In the genomic region with DNA sequence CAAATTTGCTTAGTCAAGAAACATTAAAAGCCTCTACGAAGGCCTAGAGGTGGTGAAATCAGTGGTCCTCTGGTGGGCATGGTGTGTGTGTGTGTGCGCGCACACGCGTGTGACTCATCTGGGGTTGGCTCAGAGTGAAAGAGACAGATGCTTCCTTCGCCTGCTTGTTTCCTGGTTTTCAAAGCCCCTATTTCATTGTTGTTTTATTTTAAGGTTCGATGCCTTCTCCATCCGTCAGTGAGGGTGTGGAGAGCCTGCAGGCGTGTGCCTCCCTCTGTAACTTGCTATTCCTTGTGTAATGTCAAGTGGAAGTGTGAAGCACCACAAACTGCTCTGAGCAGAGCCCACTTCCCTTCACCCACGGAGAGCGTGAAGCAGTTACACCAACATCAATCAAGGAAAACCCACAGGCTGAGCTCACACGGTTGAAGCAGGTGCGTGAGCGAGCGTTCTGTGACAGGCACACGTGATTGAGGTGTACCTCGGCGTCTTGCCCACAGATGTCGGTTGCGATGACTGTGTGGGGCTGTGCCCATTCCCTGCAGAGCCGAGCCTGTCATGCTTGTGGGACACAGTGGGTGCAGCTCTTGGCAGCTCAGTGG, we compare ENCODE assay signal across 8 cellular contexts.
DNase-seq lines count a peak whose midpoint lies in the region; ATAC-seq, FAIRE-seq and TF ChIP-seq lines count a peak whose summit lies in the region.

No MANE protein-coding gene starts in this region.

- H3K4me3 Mint-ChIP-seq in effector memory CD8-positive, alpha-beta T cell = peak overlapping the region in 1 of 2 donors; percentile 19

- H3K36me3 Mint-ChIP-seq in effector memory CD8-positive, alpha-beta T cell (ENCODE audit: insufficient read depth) = peaks cover 7% of the 10 kb centered on the region

- DNase-seq in SIG-M5 (lab: John Stamatoyannopoulos, UW) (peak; percentile 72), kidney (no peak), testis (no peak), NCI-H524 (lab: John Stamatoyannopoulos, UW) (no peak)
- no peak for DNase-seq in effector memory CD8-positive, alpha-beta T cell
- DNase-seq in stimulated activated CD8-positive, alpha-beta memory T cell treated with anti-CD3 and anti-CD28 coated beads, Interleukin-2, amount 100 ng/mL, for 48 hours (ENCODE audit: low read depth in 2 of 2) = peak; percentile 27 to 55

- no peaks in the 10 kb centered on the region for H3K36me3 ChIP-seq in kidney (ENCODE audit: control insufficient read depth in 1 of 2, insufficient read depth in 2 of 2, low read length in 2 of 2)
- no peaks in the 10 kb centered on the region for H3K36me3 ChIP-seq in testis (ENCODE audit: low read depth, missing control alignments)

- WGBS in testis, 2 donors = 91 to 92% methylated on average over 21 of the region's 21 CpGs

- H3K9ac ChIP-seq in kidney (ENCODE audit: low read length in 2 of 2) = no peak overlapping the region

- H3K4me1 ChIP-seq in kidney (ENCODE audit: control insufficient read depth in 1 of 2, insufficient read depth in 1 of 2, low read depth in 1 of 2, low read length in 2 of 2) (no peaks in the 10 kb centered on the region), testis (no peaks in the 10 kb centered on the region)

- no peak for TF ChIP-seq CTCF in kidney (IDR thresholded peaks at IDR 0.05; ENCODE audit: borderline replicate concordance, extremely low read depth, insufficient read depth)
- TF ChIP-seq CTCF in testis (IDR thresholded peaks at IDR 0.05) = no peak

- ATAC-seq in GM18511 (IDR thresholded peaks at IDR 0.05; ENCODE audit: unreplicated experiment) (peak; percentile 74), HG02642 (IDR thresholded peaks at IDR 0.05; ENCODE audit: poor library complexity, unreplicated experiment) (peak; percentile 77)
- ATAC-seq in effector memory CD8-positive, alpha-beta T cell (replicated peaks) = peak; percentile 55

- no peak for FAIRE-seq in kidney (lab: Jason Lieb, UNC)

- H3K27ac Mint-ChIP-seq in effector memory CD8-positive, alpha-beta T cell = no peak overlapping the region

- no peak overlapping the region for H3K27ac ChIP-seq in kidney (ENCODE audit: low read depth in 2 of 2, low read length in 2 of 2)
- no peak overlapping the region for H3K27ac ChIP-seq in testis

- H3K27me3 Mint-ChIP-seq in effector memory CD8-positive, alpha-beta T cell = no peaks in the 10 kb centered on the region

- no peak overlapping the region for H3K4me3 ChIP-seq in kidney (ENCODE audit: low read length in 2 of 2)
- H3K4me3 ChIP-seq in testis = no peak overlapping the region

- intact Hi-C loops in kidney (cut with DNase I) (no loop called here), testis (cut with DNase I; ENCODE audit: low total_unique reads) (no loop called here)

- H3K9me3 ChIP-seq in kidney (ENCODE audit: control insufficient read depth in 1 of 2, low read length in 2 of 2) (no peaks in the 10 kb centered on the region), testis (no peaks in the 10 kb centered on the region)

- TF ChIP-seq POLR2A in testis (IDR thresholded peaks at IDR 0.05) = no peak

- H3K27me3 ChIP-seq in testis = no peaks in the 10 kb centered on the region

- peaks cover 0 to 2% of the 10 kb centered on the region in 2 donors for H3K4me1 Mint-ChIP-seq in effector memory CD8-positive, alpha-beta T cell (ENCODE audit: low read depth in 2 of 2)

- H3K9me3 Mint-ChIP-seq in effector memory CD8-positive, alpha-beta T cell = peaks cover 9 to 24% of the 10 kb centered on the region in 2 donors

Comparison
In these comparisons a context has a peak if more than half of its experiments do, and no peak if none do; other contexts are left out.
1. DNase-seq: peak in SIG-M5 (single experiment) and stimulated activated CD8-positive, alpha-beta memory T cell treated with anti-CD3 and anti-CD28 coated beads, Interleukin-2, amount 100 ng/mL, for 48 hours (2 of 2); none in effector memory CD8-positive, alpha-beta T cell (0 of 3), kidney (single experiment), testis (single experiment) and NCI-H524 (0 of 2).
2. Peak in every context shown above with its lines, with median percentiles within 50 percentile points of each other: ATAC-seq.